In the genomic region with DNA sequence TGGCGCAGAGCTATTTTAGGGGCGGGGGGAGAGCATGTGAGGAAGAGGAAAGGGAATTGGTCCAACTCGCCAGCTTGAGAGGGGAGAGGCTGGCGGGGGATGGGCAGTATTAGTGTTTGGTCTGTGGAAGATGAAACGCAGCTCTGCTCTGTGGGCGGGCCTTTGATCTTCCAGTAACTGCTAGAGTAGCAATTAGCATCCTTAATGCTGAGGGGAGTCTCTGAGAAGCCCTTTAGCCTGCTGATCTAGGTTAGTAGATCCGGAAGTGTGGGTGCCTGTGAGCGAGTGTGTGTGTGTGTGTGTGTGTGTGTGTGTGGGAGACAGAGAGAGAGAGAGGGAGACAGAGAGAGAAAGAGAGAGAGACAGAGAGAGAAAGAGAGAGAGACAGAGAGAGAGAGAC, we compare ENCODE assay signal across 9 cellular contexts.
DNase-seq lines count a peak whose midpoint lies in the region; ATAC-seq and TF ChIP-seq lines count a peak whose summit lies in the region.
"Had no signal": no experiment of that assay in that cellular context is flagged by ENCODE, and none has a peak within 500 bp of the region (broad histone marks: within the 10 kb centered on the region; RNA-seq: fewer than 3 reads in every experiment).

No MANE protein-coding gene starts in this region.

- H3F3A ChIP-seq in GM23338 (replicated peaks; ENCODE audit: low read depth): no peaks in the 10 kb centered on the region; the same call in 1 of the 2 replicates
- peaks cover 10% of the 10 kb centered on the region; the same call in 1 of the 2 replicates for H3F3A ChIP-seq in OCI-LY1 (ENCODE audit: insufficient read depth, low read length)

- no peaks in the 10 kb centered on the region; the same call in 2 of the 3 replicates for H3K36me3 Mint-ChIP-seq in GM23338 (ENCODE audit: low read depth)

- no peak overlapping the region for H3K27ac ChIP-seq in GM23338 (ENCODE audit: low read depth)
- peak overlapping the region; percentile 82 for H3K27ac ChIP-seq in OCI-LY1 (ENCODE audit: low read depth, low read length, poor library complexity, severe bottlenecking)
- H3K27ac ChIP-seq: upper lobe of left lung had no signal

- H3K4me1 ChIP-seq in GM23338 (ENCODE audit: insufficient read depth) (peaks cover 19% of the 10 kb centered on the region), OCI-LY1 (ENCODE audit: insufficient read depth, low read length, severe bottlenecking) (peaks cover 72% of the 10 kb centered on the region), iPS-15b (ENCODE audit: control insufficient read depth, insufficient read depth, low read length) (peaks cover 3% of the 10 kb centered on the region)

- H3K36me3 ChIP-seq in GM23338 (ENCODE audit: insufficient read depth) (no peaks in the 10 kb centered on the region), OCI-LY1 (ENCODE audit: insufficient read depth, low read length) (no peaks in the 10 kb centered on the region), iPS-15b (ENCODE audit: control insufficient read depth, insufficient read depth, low read length) (no peaks in the 10 kb centered on the region)
- H3K36me3 ChIP-seq: upper lobe of left lung had no signal

- no peaks in the 10 kb centered on the region for H3K79me2 ChIP-seq in GM23338 (replicated peaks; ENCODE audit: insufficient read depth)
- no peaks in the 10 kb centered on the region for H3K79me2 ChIP-seq in OCI-LY1 (ENCODE audit: insufficient read depth, low read length)

- DNase-seq in GM23338 (ENCODE audit: low spot score) (peak; percentile 86), NCI-H2081 treated with DMSO at 0.1 percent for 48 hours (lab: John Stamatoyannopoulos, UW) (no peak), NCI-H2196 treated with DMSO at 0.1 percent for 48 hours (lab: John Stamatoyannopoulos, UW; ENCODE audit: unreplicated experiment) (no peak)
- DNase-seq in activated naive CD4-positive, alpha-beta T cell treated with Interleukin-2 at 50 U/mL for 16 hours: peak; percentile 78
- peak; percentile 61 to 74 for DNase-seq in stimulated activated CD4-positive, alpha-beta T cell treated with anti-CD3 and anti-CD28 coated beads, Interleukin-1b, Interleukin-23, amount 100 ng/mL, for 4 hours (ENCODE audit: low read depth in 2 of 2)

- H3K9ac ChIP-seq in OCI-LY1 (ENCODE audit: low read length): peak overlapping the region; percentile 61
- H3K9ac ChIP-seq in iPS-15b (ENCODE audit: low read depth, low read length): no peak overlapping the region

- no peaks in the 10 kb centered on the region for H3K27me3 ChIP-seq in GM23338 (ENCODE audit: insufficient read depth)
- H3K27me3 ChIP-seq in OCI-LY1 (ENCODE audit: insufficient read depth, low read length): no peaks in the 10 kb centered on the region
- H3K27me3 ChIP-seq in iPS-15b (ENCODE audit: control insufficient read depth, insufficient read depth, low read length): peaks cover 8% of the 10 kb centered on the region
- H3K27me3 ChIP-seq: upper lobe of left lung had no signal

- TF ChIP-seq CTCF in GM23338 (conservative IDR thresholded peaks at IDR 0.05; ENCODE audit: low read depth in 2 of 2) (no peak), OCI-LY1 (IDR thresholded peaks at IDR 0.05; ENCODE audit: low read length) (no peak)

- H2AFZ ChIP-seq in GM23338 (peak overlapping the region; percentile 67), OCI-LY1 (ENCODE audit: low read length) (no peak overlapping the region)

- no peaks in the 10 kb centered on the region for H3K9me3 ChIP-seq in OCI-LY1 (ENCODE audit: low read length)
- H3K9me3 ChIP-seq in iPS-15b (ENCODE audit: control insufficient read depth, insufficient read depth, low read length): no peaks in the 10 kb centered on the region
- H3K9me3 ChIP-seq: upper lobe of left lung had no signal

- ATAC-seq in GM23338 (peak; percentile 85), GM21529 (IDR thresholded peaks at IDR 0.05; ENCODE audit: unreplicated experiment) (no peak)

- peaks cover 5% of the 10 kb centered on the region for H3K27me3 Mint-ChIP-seq in GM23338 (ENCODE audit: insufficient read depth, low read depth, poor library complexity)

- no peaks in the 10 kb centered on the region; the same call in 2 of the 3 replicates for H3K9me3 Mint-ChIP-seq in GM23338

- H3K27ac Mint-ChIP-seq in GM23338: no peak overlapping the region; the same call in 1 of the 2 replicates

- peaks cover 23% of the 10 kb centered on the region for H3K4me1 Mint-ChIP-seq in GM23338

- H4K20me1 ChIP-seq in GM23338 (replicated peaks; ENCODE audit: insufficient read depth) (no peaks in the 10 kb centered on the region), OCI-LY1 (ENCODE audit: insufficient read depth, low read length) (no peaks in the 10 kb centered on the region)

- peak overlapping the region; percentile 61 for H3K4me2 ChIP-seq in GM23338
- peak overlapping the region; percentile 80 for H3K4me2 ChIP-seq in OCI-LY1 (ENCODE audit: low read length)

- H3K4me3 ChIP-seq in GM23338 (peak overlapping the region; percentile 43), OCI-LY1 (ENCODE audit: low read depth, low read length, poor library complexity, severe bottlenecking) (peak overlapping the region; percentile 49), iPS-15b (ENCODE audit: low read depth, low read length) (peak overlapping the region; percentile 47)

- H3K4me3 Mint-ChIP-seq in GM23338: peak overlapping the region; percentile 6; the same call in 2 of the 3 replicates

- H3K9me2 ChIP-seq in GM23338 (ENCODE audit: insufficient read depth) (0 out of 2 replicates have a peak, but pooled peaks cover 3% of the 10 kb centered on the region), OCI-LY1 (ENCODE audit: low read depth, low read length) (no peaks in the 10 kb centered on the region)

TF ChIP-seq in GM23338, 12 proteins besides CTCF, POLR2A, EP300 and RAD21:
- TF ChIP-seq CREB1 (CRISPR knock-in tag; IDR thresholded peaks at IDR 0.05; ENCODE audit: low read depth): 0 out of 2 replicates have a peak, but pooled peaks have one; percentile 15
- TF ChIP-seq POLR2AphosphoS5 (IDR thresholded peaks at IDR 0.05; ENCODE audit: low read depth): no peak

Comparison
In these comparisons a context has a peak if more than half of its experiments do, and no peak if none do; other contexts are left out.
1. DNase-seq: peak in GM23338 (single experiment), activated naive CD4-positive, alpha-beta T cell treated with Interleukin-2 at 50 U/mL for 16 hours (single experiment) and stimulated activated CD4-positive, alpha-beta T cell treated with anti-CD3 and anti-CD28 coated beads, Interleukin-1b, Interleukin-23, amount 100 ng/mL, for 4 hours (2 of 2); none in NCI-H2081 treated with DMSO at 0.1 percent for 48 hours (single experiment) and NCI-H2196 treated with DMSO at 0.1 percent for 48 hours (single experiment).
2. Peak in every context shown above with its lines, with median percentiles within 50 percentile points of each other: H3K4me3 ChIP-seq.